ENCODE assay signal across 20 cellular contexts in the genomic region with DNA sequence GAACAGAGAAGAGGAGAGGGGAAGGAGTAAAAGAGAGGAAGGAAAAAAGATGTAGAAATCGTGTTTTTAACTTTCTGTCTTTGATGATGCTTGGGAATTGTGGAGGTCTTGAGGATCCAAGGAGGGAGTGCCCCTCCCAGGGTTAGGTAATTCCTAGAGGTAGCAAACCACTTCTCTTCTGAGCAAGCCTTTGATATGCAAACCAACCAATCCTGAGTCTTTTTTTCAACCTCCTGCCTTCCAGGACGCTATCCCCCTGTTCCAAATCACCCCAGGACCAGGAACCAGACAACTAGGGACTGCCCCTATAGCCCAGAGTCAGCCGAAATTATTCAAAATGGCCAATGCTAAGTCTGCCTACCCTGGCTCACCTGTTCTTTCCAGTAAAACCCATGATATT.
A peak's percentile ranks its signal among the peaks of the same experiment; 100 is the strongest.
DNase-seq lines count a peak whose midpoint lies in the region; ATAC-seq, FAIRE-seq and TF ChIP-seq lines count a peak whose summit lies in the region.
"Had no signal": no experiment of that assay in that cellular context is flagged by ENCODE, and none has a peak within 500 bp of the region (broad histone marks: within the 10 kb centered on the region; RNA-seq: fewer than 3 reads in every experiment).

No MANE protein-coding gene starts in this region.

- TF ChIP-seq POLR2A in A549 (IDR thresholded peaks at IDR 0.05; ENCODE audit: low read length): no peak

- H4K20me1 ChIP-seq in neural progenitor cell (ENCODE audit: low read depth): no peaks in the 10 kb centered on the region

- H3K9me3 Mint-ChIP-seq in endodermal cell (no peaks in the 10 kb centered on the region), neural progenitor cell (peaks cover 4% of the 10 kb centered on the region)

- H3K27ac ChIP-seq in A549 (peak overlapping the region; percentile 84 to 90), endodermal cell (ENCODE audit: low read depth, low read length) (no peak overlapping the region), neural progenitor cell (no peak overlapping the region)
- H3K27ac ChIP-seq: psoas muscle had no signal

- H3K4me3 ChIP-seq in A549 (no peak overlapping the region), NT2/D1 (ENCODE audit: insufficient read length, low read depth) (no peak overlapping the region), endodermal cell (ENCODE audit: low read length) (no peak overlapping the region), neural progenitor cell (no peak overlapping the region)
- H3K4me3 ChIP-seq: HAP-1, psoas muscle, vagina had no signal

- H3K9ac ChIP-seq in NT2/D1 (ENCODE audit: insufficient read length, low read depth) (no peak overlapping the region), endodermal cell (ENCODE audit: extremely low read depth, low read length, poor library complexity, severe bottlenecking) (no peak overlapping the region), neural progenitor cell (no peak overlapping the region)

- no peaks in the 10 kb centered on the region for H3K79me2 ChIP-seq in neural progenitor cell (ENCODE audit: low read depth)

- intact Hi-C loops in sciatic nerve (cut with DNase I): no loop called here

- FAIRE-seq in A549 (lab: Jason Lieb, UNC): no peak
- FAIRE-seq: kidney, TTC549 had no signal

- 79% methylated on average over 3 of the region's 3 CpGs for WGBS in A549 (ENCODE audit: missing lambda C conversion rate)
- WGBS in endodermal cell (ENCODE audit: insufficient coverage in 1 of 2, insufficient read length in 1 of 2), 2 experiments: 17 to 48% methylated on average over 1 to 3 of the region's 3 CpGs

- DNase-seq in A549 (ENCODE audit: low read depth in 1 of 2, low spot score in 1 of 2) (no peak), NT2/D1 (ENCODE audit: low read depth, low spot score) (peak; percentile 27), endodermal cell (peak; percentile 50), neural progenitor cell (ENCODE audit: low spot score) (no peak), sciatic nerve (ENCODE audit: low spot score) (no peak), H4 (ENCODE audit: low spot score) (no peak)
- DNase-seq in effector CD8-positive, alpha-beta T cell (lab: John Stamatoyannopoulos, UW): no peak
- DNase-seq: activated CD4-positive, alpha-beta T cell treated with anti-CD3 and anti-CD28 coated beads for 36 hours; activated effector memory CD4-positive, alpha-beta T cell treated with anti-CD3 and anti-CD28 coated beads, Interleukin-2, amount 50 U/mL, for 16 hours; amniotic stem cell; C1 segment of cervical spinal cord; cerebellar nuclear complex; kidney; naive thymus-derived CD8-positive, alpha-beta T cell; NK-92 treated with Interleukin-12 subunit alpha and Interleukin-12 subunit beta, amount 100 ng/mL, for 24 hours; psoas muscle had no signal

- H3F3A ChIP-seq in neural progenitor cell (ENCODE audit: low read depth): no peaks in the 10 kb centered on the region

- TF ChIP-seq CTCF in A549 (IDR thresholded peaks at IDR 0.05) (no peak), endodermal cell (conservative IDR thresholded peaks at IDR 0.05) (no peak), neural progenitor cell (IDR thresholded peaks at IDR 0.05) (no peak)

- H3K27ac Mint-ChIP-seq in endodermal cell (no peak overlapping the region), neural progenitor cell (peak overlapping the region; percentile 6)
- H3K27ac Mint-ChIP-seq: activated CD4-positive, alpha-beta T cell treated with anti-CD3 and anti-CD28 coated beads for 36 hours; naive thymus-derived CD8-positive, alpha-beta T cell had no signal

- TF ChIP-seq RAD21 in A549 (conservative IDR thresholded peaks at IDR 0.05 in 1 of 2, IDR thresholded peaks at IDR 0.05 in 1 of 2): no peak

- H3K27me3 ChIP-seq in NT2/D1 (ENCODE audit: insufficient read depth, insufficient read length): peaks cover 11% of the 10 kb centered on the region
- no peaks in the 10 kb centered on the region for H3K27me3 ChIP-seq in endodermal cell (ENCODE audit: control insufficient read depth, insufficient read depth, low read length, poor library complexity, severe bottlenecking)
- no peaks in the 10 kb centered on the region for H3K27me3 ChIP-seq in neural progenitor cell
- H3K27me3 ChIP-seq: vagina had no signal

- H3K4me1 ChIP-seq in A549: peaks cover 57% of the 10 kb centered on the region
- peaks cover 2% of the 10 kb centered on the region for H3K4me1 ChIP-seq in NT2/D1 (ENCODE audit: insufficient read depth, insufficient read length)
- H3K4me1 ChIP-seq in endodermal cell (ENCODE audit: control insufficient read depth, insufficient read depth, low read length): peaks cover 14% of the 10 kb centered on the region
- H3K4me1 ChIP-seq in neural progenitor cell: no peaks in the 10 kb centered on the region
- H3K4me1 ChIP-seq: HAP-1, psoas muscle had no signal

- ATAC-seq in A549 (no peak), GM19035 (IDR thresholded peaks at IDR 0.05; ENCODE audit: unreplicated experiment) (no peak), sciatic nerve (no peak)
- ATAC-seq: activated CD4-positive, alpha-beta T cell treated with anti-CD3 and anti-CD28 coated beads for 36 hours; naive thymus-derived CD8-positive, alpha-beta T cell; psoas muscle had no signal

- H3K4me2 ChIP-seq in A549 (peak overlapping the region; percentile 70), neural progenitor cell (no peak overlapping the region)

- H3K4me3 Mint-ChIP-seq in endodermal cell (no peak overlapping the region), neural progenitor cell (no peak overlapping the region)
- H3K4me3 Mint-ChIP-seq: activated CD4-positive, alpha-beta T cell treated with anti-CD3 and anti-CD28 coated beads for 36 hours; naive thymus-derived CD8-positive, alpha-beta T cell had no signal

- H3K36me3 ChIP-seq in NT2/D1 (ENCODE audit: insufficient read depth, insufficient read length, low read length) (no peaks in the 10 kb centered on the region), endodermal cell (ENCODE audit: control insufficient read depth, insufficient read depth, low read length) (no peaks in the 10 kb centered on the region), neural progenitor cell (no peaks in the 10 kb centered on the region)
- H3K36me3 ChIP-seq: HAP-1, vagina had no signal

- H3K4me1 Mint-ChIP-seq in endodermal cell (peaks cover 34% of the 10 kb centered on the region), neural progenitor cell (peaks cover 39% of the 10 kb centered on the region)

- CTCF ChIA-PET in A549 (lab: Yijun Ruan, JAX): interaction anchor here (1.8 kb wide), 1 partner anchor 57 kb away, joined by 4 read pairs; no protein-coding TSS in a partner anchor

- no peak for TF ChIP-seq EP300 in A549 (IDR thresholded peaks at IDR 0.05)

- H2AFZ ChIP-seq in neural progenitor cell (replicated peaks): no peak overlapping the region

- H3K36me3 Mint-ChIP-seq in endodermal cell (ENCODE audit: low read depth) (no peaks in the 10 kb centered on the region), neural progenitor cell (no peaks in the 10 kb centered on the region)

- POLR2A ChIA-PET in A549 (lab: Yijun Ruan, JAX): no interaction called here

- H3K27me3 Mint-ChIP-seq in endodermal cell (ENCODE audit: insufficient read depth): peaks cover 12% of the 10 kb centered on the region
- H3K27me3 Mint-ChIP-seq in neural progenitor cell (ENCODE audit: insufficient read depth, low read depth): peaks cover 18% of the 10 kb centered on the region

- peaks cover 5% of the 10 kb centered on the region; the same call in 2 of the 3 replicates for H3K9me3 ChIP-seq in A549
- no peaks in the 10 kb centered on the region for H3K9me3 ChIP-seq in NT2/D1 (ENCODE audit: insufficient read depth, low read length)
- H3K9me3 ChIP-seq in endodermal cell (ENCODE audit: control insufficient read depth, low read length): no peaks in the 10 kb centered on the region
- H3K9me3 ChIP-seq in neural progenitor cell (ENCODE audit: low read depth): no peaks in the 10 kb centered on the region
- H3K9me3 ChIP-seq: HAP-1, psoas muscle, vagina had no signal

TF ChIP-seq in A549, 52 proteins besides CTCF, POLR2A, EP300 and RAD21 (continues in another document):
- TF ChIP-seq RFX5 (IDR thresholded peaks at IDR 0.05) (no peak), NFE2L2 (conservative IDR thresholded peaks at IDR 0.05; ENCODE audit: low read length) (no peak), ZSCAN20 (CRISPR knock-in tag; IDR thresholded peaks at IDR 0.05) (no peak), CEBPB (IDR thresholded peaks at IDR 0.05) (no peak), RARB (CRISPR knock-in tag; IDR thresholded peaks at IDR 0.05) (no peak), TFCP2L1 (CRISPR knock-in tag; IDR thresholded peaks at IDR 0.05) (no peak), MAZ (IDR thresholded peaks at IDR 0.05; ENCODE audit: borderline replicate concordance, low read depth, low read length) (no peak), SREBF2 (IDR thresholded peaks at IDR 0.05) (no peak), RCOR1 (IDR thresholded peaks at IDR 0.05; ENCODE audit: low read depth, low read length) (no peak)
- TF ChIP-seq, protein P1, sequence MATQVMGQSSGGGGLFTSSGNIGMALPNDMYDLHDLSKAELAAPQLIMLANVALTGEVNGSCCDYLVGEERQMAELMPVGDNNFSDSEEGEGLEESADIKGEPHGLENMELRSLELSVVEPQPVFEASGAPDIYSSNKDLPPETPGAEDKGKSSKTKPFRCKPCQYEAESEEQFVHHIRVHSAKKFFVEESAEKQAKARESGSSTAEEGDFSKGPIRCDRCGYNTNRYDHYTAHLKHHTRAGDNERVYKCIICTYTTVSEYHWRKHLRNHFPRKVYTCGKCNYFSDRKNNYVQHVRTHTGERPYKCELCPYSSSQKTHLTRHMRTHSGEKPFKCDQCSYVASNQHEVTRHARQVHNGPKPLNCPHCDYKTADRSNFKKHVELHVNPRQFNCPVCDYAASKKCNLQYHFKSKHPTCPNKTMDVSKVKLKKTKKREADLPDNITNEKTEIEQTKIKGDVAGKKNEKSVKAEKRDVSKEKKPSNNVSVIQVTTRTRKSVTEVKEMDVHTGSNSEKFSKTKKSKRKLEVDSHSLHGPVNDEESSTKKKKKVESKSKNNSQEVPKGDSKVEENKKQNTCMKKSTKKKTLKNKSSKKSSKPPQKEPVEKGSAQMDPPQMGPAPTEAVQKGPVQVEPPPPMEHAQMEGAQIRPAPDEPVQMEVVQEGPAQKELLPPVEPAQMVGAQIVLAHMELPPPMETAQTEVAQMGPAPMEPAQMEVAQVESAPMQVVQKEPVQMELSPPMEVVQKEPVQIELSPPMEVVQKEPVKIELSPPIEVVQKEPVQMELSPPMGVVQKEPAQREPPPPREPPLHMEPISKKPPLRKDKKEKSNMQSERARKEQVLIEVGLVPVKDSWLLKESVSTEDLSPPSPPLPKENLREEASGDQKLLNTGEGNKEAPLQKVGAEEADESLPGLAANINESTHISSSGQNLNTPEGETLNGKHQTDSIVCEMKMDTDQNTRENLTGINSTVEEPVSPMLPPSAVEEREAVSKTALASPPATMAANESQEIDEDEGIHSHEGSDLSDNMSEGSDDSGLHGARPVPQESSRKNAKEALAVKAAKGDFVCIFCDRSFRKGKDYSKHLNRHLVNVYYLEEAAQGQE (IDR thresholded peaks at IDR 0.05): no peak

Comparison
In these comparisons a context has a peak if more than half of its experiments do, and no peak if none do; other contexts are left out.
1. DNase-seq: peak in NT2/D1 (single experiment) and endodermal cell (single experiment); none in A549 (0 of 2), neural progenitor cell (single experiment), effector CD8-positive, alpha-beta T cell (single experiment), sciatic nerve (single experiment) and H4 (single experiment).
2. H3K27ac ChIP-seq: peak in A549 (2 of 2); none in endodermal cell (single experiment) and neural progenitor cell (single experiment).